In the genomic region with DNA sequence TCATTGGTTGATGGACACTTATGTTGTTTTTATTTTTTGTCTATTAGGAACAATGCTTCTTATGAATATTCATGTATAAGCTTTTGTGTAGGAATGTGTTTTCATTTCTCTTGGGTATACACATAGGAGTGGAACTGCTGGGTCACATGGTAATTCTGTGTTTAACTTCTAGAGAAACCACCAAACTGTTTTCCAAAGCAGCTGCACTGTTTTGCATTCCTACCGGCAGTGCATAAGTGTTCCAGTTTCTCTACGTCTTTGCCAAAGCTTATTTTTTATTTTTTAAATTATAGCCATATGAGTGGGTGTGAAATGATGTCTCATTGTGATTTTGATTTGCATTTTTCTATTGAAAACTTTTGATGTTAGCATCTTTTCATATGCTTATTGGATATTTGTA, we compare ENCODE assay signal across 26 cellular contexts.
"Had no signal": no experiment of that assay in that cellular context is flagged by ENCODE, and none has a peak within 500 bp of the region (broad histone marks: within the 10 kb centered on the region; RNA-seq: fewer than 3 reads in every experiment).

No MANE protein-coding gene starts in this region.

- H3K27me3 Mint-ChIP-seq: activated naive CD8-positive, alpha-beta T cell treated with anti-CD3 and anti-CD28 coated beads, Interleukin-2, amount 10 ng/mL, durations not matched to agents 7 days and 5 days; naive thymus-derived CD8-positive, alpha-beta T cell; stimulated activated naive CD8-positive, alpha-beta T cell treated with anti-CD3 and anti-CD28 coated beads, Interleukin-15, amount 100 ng/mL, for 72 hours had no signal

- H3K27ac ChIP-seq: coronary artery, epithelial cell of prostate, heart right ventricle, ovary, psoas muscle, skin epidermis, tibial artery had no signal

- H3K9me3 ChIP-seq: heart right ventricle, mucosa of descending colon, ovary, psoas muscle, tibial artery had no signal

- H3K27me3 ChIP-seq: heart right ventricle, ovary, tibial artery had no signal

- H3K4me3 ChIP-seq: coronary artery, heart right ventricle, mucosa of descending colon, ovary, psoas muscle, skin epidermis, tibial artery had no signal

- DNase-seq: activated CD4-positive, alpha-beta T cell treated with anti-CD3 and anti-CD28 coated beads, Interleukin-2, amount 50 U/mL, for 4 hours; activated CD8-positive, alpha-beta memory T cell treated with anti-CD3 and anti-CD28 coated beads for 24 hours; activated CD8-positive, alpha-beta memory T cell treated with anti-CD3 and anti-CD28 coated beads, Interleukin-2, amount 50 U/mL, for 4 hours; activated effector memory CD4-positive, alpha-beta T cell treated with Interleukin-2 at 50 U/mL for 16 hours; activated naive CD4-positive, alpha-beta T cell treated with anti-CD3 and anti-CD28 coated beads for 36 hours; activated naive CD8-positive, alpha-beta T cell treated with anti-CD3 and anti-CD28 coated beads, Interleukin-2, amount 10 ng/mL, durations not matched to agents 7 days and 5 days; activated T-cell treated with anti-CD3 and anti-CD28 coated beads, Interleukin-2, amount 50 U/mL, for 48 hours; amniotic stem cell; endodermal cell; heart right ventricle; left colon; mesenchymal stem cell; mucosa of descending colon; naive thymus-derived CD8-positive, alpha-beta T cell; ovary; psoas muscle; right cardiac atrium; stimulated activated CD4-positive, alpha-beta T cell treated with anti-CD3 and anti-CD28 coated beads, Interleukin-1b, Interleukin-23, amount 100 ng/mL, for 48 hours; stimulated activated naive CD8-positive, alpha-beta T cell treated with anti-CD3 and anti-CD28 coated beads, Interleukin-15, amount 100 ng/mL, for 72 hours; T-helper 9 cell; tibial artery had no signal

- H3K4me3 Mint-ChIP-seq: activated naive CD4-positive, alpha-beta T cell treated with anti-CD3 and anti-CD28 coated beads for 36 hours; activated naive CD8-positive, alpha-beta T cell treated with anti-CD3 and anti-CD28 coated beads, Interleukin-2, amount 10 ng/mL, durations not matched to agents 7 days and 5 days; endodermal cell; naive thymus-derived CD8-positive, alpha-beta T cell; stimulated activated effector memory CD8-positive, alpha-beta T cell treated with anti-CD3 and anti-CD28 coated beads, Interleukin-12 subunit alpha, Interleukin-12 subunit beta, amount 100 ng/mL, for 72 hours; stimulated activated naive CD8-positive, alpha-beta T cell treated with anti-CD3 and anti-CD28 coated beads, Interleukin-15, amount 100 ng/mL, for 72 hours; WTC11 had no signal

- H3K9me3 Mint-ChIP-seq: activated naive CD4-positive, alpha-beta T cell treated with anti-CD3 and anti-CD28 coated beads for 36 hours; activated naive CD8-positive, alpha-beta T cell treated with anti-CD3 and anti-CD28 coated beads, Interleukin-2, amount 10 ng/mL, durations not matched to agents 7 days and 5 days; endodermal cell; naive thymus-derived CD8-positive, alpha-beta T cell; stimulated activated effector memory CD8-positive, alpha-beta T cell treated with anti-CD3 and anti-CD28 coated beads, Interleukin-12 subunit alpha, Interleukin-12 subunit beta, amount 100 ng/mL, for 72 hours; stimulated activated naive CD8-positive, alpha-beta T cell treated with anti-CD3 and anti-CD28 coated beads, Interleukin-15, amount 100 ng/mL, for 72 hours had no signal

- H3K4me1 Mint-ChIP-seq: endodermal cell had no signal

- H3K4me1 ChIP-seq: heart right ventricle, tibial artery had no signal

- ATAC-seq: heart right ventricle; left colon; mucosa of descending colon; naive thymus-derived CD8-positive, alpha-beta T cell; psoas muscle; right cardiac atrium; stimulated activated effector memory CD8-positive, alpha-beta T cell treated with anti-CD3 and anti-CD28 coated beads, Interleukin-12 subunit alpha, Interleukin-12 subunit beta, amount 100 ng/mL, for 72 hours; stimulated activated naive CD8-positive, alpha-beta T cell treated with anti-CD3 and anti-CD28 coated beads, Interleukin-15, amount 100 ng/mL, for 72 hours; WTC11 had no signal

- H3K36me3 ChIP-seq: ovary had no signal

- H3K27ac Mint-ChIP-seq: activated naive CD4-positive, alpha-beta T cell treated with anti-CD3 and anti-CD28 coated beads for 36 hours; activated naive CD8-positive, alpha-beta T cell treated with anti-CD3 and anti-CD28 coated beads, Interleukin-2, amount 10 ng/mL, durations not matched to agents 7 days and 5 days; endodermal cell; naive thymus-derived CD8-positive, alpha-beta T cell; stimulated activated effector memory CD8-positive, alpha-beta T cell treated with anti-CD3 and anti-CD28 coated beads, Interleukin-12 subunit alpha, Interleukin-12 subunit beta, amount 100 ng/mL, for 72 hours; stimulated activated naive CD8-positive, alpha-beta T cell treated with anti-CD3 and anti-CD28 coated beads, Interleukin-15, amount 100 ng/mL, for 72 hours; WTC11 had no signal
